Comparison of ENCODE assay signal across 11 cellular contexts in genomic region chr6:78438135-78438534, GRCh38.
"Had no signal": no experiment of that assay in that cellular context is flagged by ENCODE, and none has a peak within 500 bp of the region (broad histone marks: within the 10 kb centered on the region; RNA-seq: fewer than 3 reads in every experiment).

No MANE protein-coding gene starts in this region.

- DNase-seq: GM23248, GOT3, H7, H9, HCEC 1CT, HFFc6 had no signal

- ATAC-seq: GM23338, HCT116 had no signal

- H3K4me1 ChIP-seq: HAP-1 had no signal

- H3K4me3 ChIP-seq: GM23248, GM23338, HAP-1 had no signal

- H3K9me3 ChIP-seq: HAP-1 had no signal

- H2AFZ ChIP-seq: GM23248, GM23338 had no signal

- H3K4me2 ChIP-seq: GM23338 had no signal

- H3K27ac ChIP-seq: GM23248 had no signal

- H3K36me3 ChIP-seq: HAP-1 had no signal

- H3K9ac ChIP-seq: GM23248 had no signal

- FAIRE-seq: H1, H54 had no signal
